Comparison of ENCODE assay signal across 19 cellular contexts in genomic region chr14:54839681-54840080, GRCh38.
DNase-seq lines count a peak whose midpoint lies in the region; ATAC-seq and TF ChIP-seq lines count a peak whose summit lies in the region.
"Had no signal": no experiment of that assay in that cellular context is flagged by ENCODE, and none has a peak within 500 bp of the region (broad histone marks: within the 10 kb centered on the region; RNA-seq: fewer than 3 reads in every experiment).

No MANE protein-coding gene starts in this region.

- H3K36me3 ChIP-seq in fibroblast of lung (ENCODE audit: control insufficient read depth, insufficient read depth, low read length) (no peaks in the 10 kb centered on the region), lung (ENCODE audit: control insufficient read depth in 2 of 2, insufficient read depth in 2 of 2, low read length in 2 of 2) (peaks cover 0 to 2% of the 10 kb centered on the region in 2 donors), uterus (no peaks in the 10 kb centered on the region), H7 (replicated peaks; ENCODE audit: control insufficient read depth, insufficient read depth, low read length) (no peaks in the 10 kb centered on the region)

- CTCF ChIA-PET in activated CD4-positive, alpha-beta T cell treated with anti-CD3 and anti-CD28 coated beads, Interleukin-2, amount 10 ng/mL, durations not matched to agents 7 days and 5 days (lab: Charles Lee), result no interaction called here

- H3K18ac ChIP-seq in H9 (ENCODE audit: insufficient read length, low read depth, low read length), result no peak overlapping the region

- H3K9me3 Mint-ChIP-seq in activated CD4-positive, alpha-beta T cell treated with anti-CD3 and anti-CD28 coated beads, Interleukin-2, amount 10 ng/mL, durations not matched to agents 7 days and 5 days, result no peaks in the 10 kb centered on the region
- H3K9me3 Mint-ChIP-seq in H9, result no peaks in the 10 kb centered on the region
- H3K9me3 Mint-ChIP-seq: activated T-cell treated with anti-CD3 and anti-CD28 coated beads, Interleukin-2, amount 50 U/mL, for 4 hours; CD4-positive, CD25-positive, alpha-beta regulatory T cell; HFFc6; memory B cell had no signal

- H3K27ac Mint-ChIP-seq in activated CD4-positive, alpha-beta T cell treated with anti-CD3 and anti-CD28 coated beads, Interleukin-2, amount 10 ng/mL, durations not matched to agents 7 days and 5 days, result peak overlapping the region; percentile 71
- peak overlapping the region in 1 of 3 experiments; percentile 49; a peak in 1 of 7 replicates for H3K27ac Mint-ChIP-seq in H9
- H3K27ac Mint-ChIP-seq: HFFc6, memory B cell had no signal

- H3K27ac ChIP-seq in fibroblast of lung (ENCODE audit: insufficient read depth, low read length) (no peak overlapping the region), lung (ENCODE audit: low read depth in 1 of 2, low read length in 1 of 2) (no peak overlapping the region), uterus (no peak overlapping the region), H9 (ENCODE audit: insufficient read length, low read depth, low read length) (no peak overlapping the region)
- H3K27ac ChIP-seq: 22Rv1 had no signal

- no peak overlapping the region for H4K91ac ChIP-seq in H9 (ENCODE audit: insufficient read length, low read depth, low read length)

- H3K79me2 ChIP-seq in fibroblast of lung (ENCODE audit: control insufficient read depth, insufficient read depth, low read length), result no peaks in the 10 kb centered on the region
- H3K79me2 ChIP-seq in H9 (ENCODE audit: insufficient read depth, low read length), result no peaks in the 10 kb centered on the region

- H3K4me3 ChIP-seq in fibroblast of lung (replicated peaks in 1 of 4; ENCODE audit: control extremely low read depth in 1 of 4, insufficient read depth in 1 of 4, low read depth in 3 of 4, low read length in 4 of 4) (no peak overlapping the region), lung (no peak overlapping the region), uterus (no peak overlapping the region), H7 (ENCODE audit: insufficient read depth, low read depth, low read length) (no peak overlapping the region)

- intact Hi-C loops in uterus (cut with DNase I; ENCODE audit: low total_unique reads), result no loop called here

- no peak overlapping the region for H2BK5ac ChIP-seq in H9 (ENCODE audit: insufficient read length, low read length)

- TF ChIP-seq CTCF in fibroblast of lung (conservative IDR thresholded peaks at IDR 0.05 in 1 of 2, IDR thresholded peaks at IDR 0.05 in 1 of 2; ENCODE audit: low read depth in 1 of 2, low read length in 2 of 2) (no peak), lung (IDR thresholded peaks at IDR 0.05; ENCODE audit: control extremely low read depth, extremely low read depth) (no peak), uterus (IDR thresholded peaks at IDR 0.05) (no peak), H9 (conservative IDR thresholded peaks at IDR 0.05) (no peak)

- H3K9ac ChIP-seq in fibroblast of lung (ENCODE audit: insufficient read depth, low read length) (no peak overlapping the region), H9 (ENCODE audit: extremely low read depth, insufficient read length, low read length) (no peak overlapping the region)

- H3K4me1 ChIP-seq in fibroblast of lung (ENCODE audit: control insufficient read depth, extremely low read depth, insufficient read depth, low read length), result no peaks in the 10 kb centered on the region
- no peaks in the 10 kb centered on the region for H3K4me1 ChIP-seq in lung (ENCODE audit: control insufficient read depth in 2 of 2, insufficient read depth in 2 of 2, low read length in 2 of 2)
- no peaks in the 10 kb centered on the region for H3K4me1 ChIP-seq in uterus
- H3K4me1 ChIP-seq in H9 (ENCODE audit: insufficient read depth, low read length), result no peaks in the 10 kb centered on the region

- H3K27me3 ChIP-seq in fibroblast of lung (ENCODE audit: control insufficient read depth, insufficient read depth, low read length) (no peaks in the 10 kb centered on the region), lung (ENCODE audit: control insufficient read depth, insufficient read depth) (no peaks in the 10 kb centered on the region), uterus (no peaks in the 10 kb centered on the region), H7 (ENCODE audit: control insufficient read depth, insufficient read depth, low read length) (no peaks in the 10 kb centered on the region), H9 (ENCODE audit: insufficient read depth, low read length) (no peaks in the 10 kb centered on the region)

- H2AK5ac ChIP-seq in H9 (ENCODE audit: insufficient read length, low read length), result no peak overlapping the region

- no peak overlapping the region for H3K14ac ChIP-seq in H9 (ENCODE audit: insufficient read depth, low read length)

- H4K20me1 ChIP-seq in fibroblast of lung (ENCODE audit: control insufficient read depth, extremely low read depth, insufficient read depth, low read length) (no peaks in the 10 kb centered on the region), H9 (ENCODE audit: control insufficient read depth, insufficient read depth, insufficient read length) (no peaks in the 10 kb centered on the region)

- no peak overlapping the region for H2AFZ ChIP-seq in fibroblast of lung (ENCODE audit: low read length)
- no peak overlapping the region for H2AFZ ChIP-seq in H9 (ENCODE audit: low read length)

- no peak overlapping the region for H3T11ph ChIP-seq in H9 (ENCODE audit: low read length)

- H3K56ac ChIP-seq in H9 (ENCODE audit: insufficient read length, low read depth, low read length), result no peak overlapping the region

- no peak for DNase-seq in activated CD4-positive, alpha-beta T cell treated with anti-CD3 and anti-CD28 coated beads, Interleukin-2, amount 10 ng/mL, durations not matched to agents 7 days and 5 days
- DNase-seq in activated CD4-positive, alpha-beta T cell treated with anti-CD3 and anti-CD28 coated beads for 4 hours, result no peak
- DNase-seq in fibroblast of lung (ENCODE audit: low read depth in 2 of 2) (peak; percentile 22 to 45), lung (ENCODE audit: low spot score) (peak; percentile 58), uterus (peak; percentile 20 to 53), H7 (no peak), H9 (no peak)
- no peak for DNase-seq in stimulated activated CD8-positive, alpha-beta memory T cell treated with anti-CD3 and anti-CD28 coated beads, Interleukin-4, amount 100 ng/mL, for 48 hours
- DNase-seq: activated CD4-positive, alpha-beta T cell treated with anti-CD3 and anti-CD28 coated beads, Interleukin-2, amount 50 U/mL, for 1 hour; activated T-cell treated with anti-CD3 and anti-CD28 coated beads, Interleukin-2, amount 50 U/mL, for 4 hours; CD4-positive, CD25-positive, alpha-beta regulatory T cell; dermis blood vessel endothelial cell; HFFc6; KBM-7; NCI-H1436; SHP77; stimulated activated naive CD4-positive, alpha-beta T cell had no signal

- no peaks in the 10 kb centered on the region for H3K23me2 ChIP-seq in H9 (ENCODE audit: insufficient read length, low read depth, low read length, poor library complexity, severe bottlenecking)

- no peaks in the 10 kb centered on the region for H3K79me1 ChIP-seq in H9 (ENCODE audit: insufficient read depth, low read depth, low read length, poor library complexity, severe bottlenecking)

- H3K4me2 ChIP-seq in fibroblast of lung (ENCODE audit: extremely low read depth, insufficient read depth, low read length), result no peak overlapping the region
- H3K4me2 ChIP-seq in H9 (ENCODE audit: insufficient read depth, insufficient read length, low read length), result no peak overlapping the region

- POLR2A ChIA-PET in activated CD4-positive, alpha-beta T cell treated with anti-CD3 and anti-CD28 coated beads, Interleukin-2, amount 10 ng/mL, durations not matched to agents 7 days and 5 days (lab: Charles Lee), result no interaction called here

- H3K36me3 Mint-ChIP-seq in activated CD4-positive, alpha-beta T cell treated with anti-CD3 and anti-CD28 coated beads, Interleukin-2, amount 10 ng/mL, durations not matched to agents 7 days and 5 days (ENCODE audit: low read depth), result peaks cover 44% of the 10 kb centered on the region
- H3K36me3 Mint-ChIP-seq in H9 (ENCODE audit: insufficient read depth in 1 of 3, low read depth in 3 of 3), result peaks cover 8 to 10% (median 8%) of the 10 kb centered on the region in 3 experiments; a peak in 4 of 7 replicates

- H4K8ac ChIP-seq in H9 (replicated peaks; ENCODE audit: insufficient read length, low read depth, low read length), result no peak overlapping the region

- ATAC-seq in lung (ENCODE audit: insufficient read depth, low FRiP score), result peak; percentile 83
- ATAC-seq: activated T-cell treated with anti-CD3 and anti-CD28 coated beads, Interleukin-2, amount 50 U/mL, for 4 hours had no signal

- no peak overlapping the region for H2BK120ac ChIP-seq in H9 (ENCODE audit: low read depth, low read length, poor library complexity, severe bottlenecking)

- no peak overlapping the region for H2BK12ac ChIP-seq in H9 (ENCODE audit: insufficient read length, low read depth, low read length)

- WGBS in lung, 2 donors, result 56 to 69% methylated on average over 2 of the region's 2 CpGs
- no CpG with 5 or more reads among the region's 2 CpGs for WGBS in H9 (ENCODE audit: extremely low coverage, insufficient read length, low lambda C conversion rate)

- TF ChIP-seq POLR2A in uterus (IDR thresholded peaks at IDR 0.05), result no peak

- no peak overlapping the region for H3K4me3 Mint-ChIP-seq in activated CD4-positive, alpha-beta T cell treated with anti-CD3 and anti-CD28 coated beads, Interleukin-2, amount 10 ng/mL, durations not matched to agents 7 days and 5 days
- H3K4me3 Mint-ChIP-seq in H9, result no peak overlapping the region
- H3K4me3 Mint-ChIP-seq: activated T-cell treated with anti-CD3 and anti-CD28 coated beads, Interleukin-2, amount 50 U/mL, for 4 hours; CD4-positive, CD25-positive, alpha-beta regulatory T cell; HFFc6; memory B cell had no signal

- H4K5ac ChIP-seq in H9 (ENCODE audit: insufficient read length, low read depth, low read length), result no peak overlapping the region

- no peak overlapping the region for H2BK20ac ChIP-seq in H9 (ENCODE audit: low read depth, low read length, poor library complexity, severe bottlenecking)

- no peak overlapping the region for H3K23ac ChIP-seq in H9 (ENCODE audit: insufficient read length, low read depth, low read length)

- no peaks in the 10 kb centered on the region for H3K4me1 Mint-ChIP-seq in activated CD4-positive, alpha-beta T cell treated with anti-CD3 and anti-CD28 coated beads, Interleukin-2, amount 10 ng/mL, durations not matched to agents 7 days and 5 days
- H3K4me1 Mint-ChIP-seq in H9, result peaks cover 5 to 6% of the 10 kb centered on the region in 2 experiments
- H3K4me1 Mint-ChIP-seq: memory B cell had no signal

- H3K4ac ChIP-seq in H9 (ENCODE audit: low read depth, low read length), result no peak overlapping the region

- H2BK15ac ChIP-seq in H9 (ENCODE audit: low read depth, low read length), result no peak overlapping the region

- H3K9me3 ChIP-seq in fibroblast of lung (ENCODE audit: control insufficient read depth, insufficient read depth, low read depth, low read length) (no peaks in the 10 kb centered on the region), lung (ENCODE audit: control insufficient read depth in 2 of 2, insufficient read depth in 1 of 2, low read length in 1 of 2) (no peaks in the 10 kb centered on the region), uterus (no peaks in the 10 kb centered on the region), H9 (ENCODE audit: control insufficient read depth, low read depth, low read length) (no peaks in the 10 kb centered on the region)

- no peaks in the 10 kb centered on the region for H3K27me3 Mint-ChIP-seq in activated CD4-positive, alpha-beta T cell treated with anti-CD3 and anti-CD28 coated beads, Interleukin-2, amount 10 ng/mL, durations not matched to agents 7 days and 5 days
- no peaks in the 10 kb centered on the region for H3K27me3 Mint-ChIP-seq in H9 (ENCODE audit: low read depth)
- H3K27me3 Mint-ChIP-seq: CD4-positive, CD25-positive, alpha-beta regulatory T cell; memory B cell had no signal

Comparison
In these comparisons a context has a peak if more than half of its experiments do, and no peak if none do; other contexts are left out.
1. DNase-seq: peak in fibroblast of lung (2 of 2), lung (single experiment) and uterus (2 of 2); none in activated CD4-positive, alpha-beta T cell treated with anti-CD3 and anti-CD28 coated beads, Interleukin-2, amount 10 ng/mL, durations not matched to agents 7 days and 5 days (single experiment), activated CD4-positive, alpha-beta T cell treated with anti-CD3 and anti-CD28 coated beads for 4 hours (0 of 2), H7 (single experiment), H9 (single experiment) and stimulated activated CD8-positive, alpha-beta memory T cell treated with anti-CD3 and anti-CD28 coated beads, Interleukin-4, amount 100 ng/mL, for 48 hours (single experiment).